Comparison of ENCODE assay signal across 8 cellular contexts in the genomic region with DNA sequence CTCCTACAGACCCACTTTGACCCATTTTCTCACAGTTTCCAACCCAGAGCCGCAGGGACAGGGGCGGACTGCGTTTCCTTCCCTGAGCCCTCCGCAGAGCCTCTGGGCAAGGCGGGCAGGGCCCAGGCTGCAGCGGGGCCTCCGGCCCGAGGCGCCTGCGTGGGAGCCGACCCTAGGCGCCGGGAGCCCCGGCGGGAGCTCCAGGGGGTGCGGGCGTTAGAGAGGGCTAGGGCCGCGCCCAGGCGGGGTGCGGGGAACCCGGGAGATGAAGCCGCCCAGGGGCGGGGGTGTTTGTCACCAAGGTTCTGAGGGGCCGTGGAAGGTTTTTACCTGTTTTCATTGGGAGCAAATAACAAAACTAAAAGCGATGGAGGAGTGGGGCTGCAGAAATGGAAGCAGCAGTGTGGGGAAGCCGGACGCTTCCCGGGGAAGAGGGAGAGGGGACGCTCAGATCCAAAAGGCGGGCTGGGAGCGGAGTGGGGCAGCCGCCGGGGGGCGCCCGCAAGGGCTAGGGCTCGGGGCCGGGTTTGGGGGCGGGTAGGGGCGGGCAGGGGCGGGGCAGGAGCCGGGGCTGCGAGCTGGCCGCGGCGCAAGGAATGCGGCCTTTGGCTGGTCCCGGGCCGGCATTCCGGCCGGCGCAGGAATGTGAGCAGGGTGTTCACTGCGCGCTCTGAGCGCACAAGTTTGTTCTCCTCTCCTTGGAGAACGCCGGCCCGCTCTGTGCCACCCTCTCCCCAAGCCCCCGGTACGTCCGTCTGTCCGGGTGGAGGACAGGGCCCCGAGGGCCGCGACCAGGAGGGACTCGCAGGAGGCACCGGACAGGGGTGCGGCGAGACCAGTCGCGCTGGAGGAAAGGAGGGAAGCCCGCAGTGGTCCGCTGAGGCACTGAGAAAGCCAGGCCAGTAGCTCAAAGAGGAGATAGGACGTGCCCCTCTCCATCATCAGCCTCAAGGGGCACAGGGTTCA.
DNase-seq lines count a peak whose midpoint lies in the region; ATAC-seq and TF ChIP-seq lines count a peak whose summit lies in the region.

No MANE protein-coding gene starts in this region.

- 24% methylated on average over 52 of the region's 74 CpGs for WGBS in smooth muscle cell (ENCODE audit: low lambda C conversion rate)

- DNase-seq in breast epithelium (ENCODE audit: low spot score in 2 of 2) (peak; percentile 70 to 76), iPS-NIHi7 (ENCODE audit: extremely low spot score) (peak; percentile 88), smooth muscle cell (lab: John Stamatoyannopoulos, UW; ENCODE audit: unreplicated experiment) (no peak), OCI-M2 (lab: John Stamatoyannopoulos, UW; ENCODE audit: unreplicated experiment) (no peak), cortex of kidney (lab: John Stamatoyannopoulos, UW) (no peak)
- DNase-seq in stimulated activated CD4-positive, alpha-beta T cell treated with anti-CD3 and anti-CD28 coated beads, Interleukin-15, amount 100 ng/mL, for 24 hours, result no peak

- peak overlapping the region; percentile 88 to 94 for H3K27ac ChIP-seq in breast epithelium
- peak overlapping the region; percentile 59 for H3K27ac ChIP-seq in smooth muscle cell (ENCODE audit: low read depth)

- H3K79me2 ChIP-seq in smooth muscle cell (ENCODE audit: low read depth), result no peaks in the 10 kb centered on the region

- peaks cover 38% of the 10 kb centered on the region for H3F3A ChIP-seq in smooth muscle cell (ENCODE audit: low read depth)

- ATAC-seq in HG02610 (IDR thresholded peaks at IDR 0.05; ENCODE audit: unreplicated experiment), result peak; percentile 17
- ATAC-seq in HG03469 (IDR thresholded peaks at IDR 0.05; ENCODE audit: unreplicated experiment), result no peak

- H3K4me1 ChIP-seq in breast epithelium (peaks cover 3 to 18% of the 10 kb centered on the region in 2 donors), smooth muscle cell (ENCODE audit: low read depth) (peaks cover 26% of the 10 kb centered on the region)

- H4K20me1 ChIP-seq in smooth muscle cell (ENCODE audit: low read depth), result no peaks in the 10 kb centered on the region

- H3K4me2 ChIP-seq in smooth muscle cell, result peak overlapping the region; percentile 98

- H3K27me3 ChIP-seq in breast epithelium (no peaks in the 10 kb centered on the region), smooth muscle cell (ENCODE audit: low read depth) (no peaks in the 10 kb centered on the region)

- H3K9me3 ChIP-seq in breast epithelium (no peaks in the 10 kb centered on the region), smooth muscle cell (replicated peaks; ENCODE audit: low read depth) (no peaks in the 10 kb centered on the region)

- H3K36me3 ChIP-seq in breast epithelium (no peaks in the 10 kb centered on the region), smooth muscle cell (ENCODE audit: low read depth) (no peaks in the 10 kb centered on the region)

- TF ChIP-seq CTCF in breast epithelium (IDR thresholded peaks at IDR 0.05) (no peak), smooth muscle cell (IDR thresholded peaks at IDR 0.05; ENCODE audit: borderline replicate concordance, insufficient read depth, poor library complexity, severe bottlenecking) (peak; percentile 30)

- intact Hi-C loops in breast epithelium (cut with DNase I; ENCODE audit: low total_unique reads), result loop anchor here (5.0 kb wide), 1 partner anchor 159 kb away; no protein-coding TSS in a partner anchor

- TF ChIP-seq POLR2A in breast epithelium (IDR thresholded peaks at IDR 0.05), result no peak

- H3K4me3 ChIP-seq in breast epithelium (peak overlapping the region; percentile 51 to 68 (median 55)), smooth muscle cell (peak overlapping the region; percentile 56)

- H3K9ac ChIP-seq in smooth muscle cell (ENCODE audit: low read depth), result peak overlapping the region; percentile 79

- peak overlapping the region; percentile 91 for H2AFZ ChIP-seq in smooth muscle cell (ENCODE audit: low read depth)

Comparison
In these comparisons a context has a peak if more than half of its experiments do, and no peak if none do; other contexts are left out.
1. DNase-seq: peak in breast epithelium (2 of 2) and iPS-NIHi7 (single experiment); none in smooth muscle cell (single experiment), OCI-M2 (single experiment), stimulated activated CD4-positive, alpha-beta T cell treated with anti-CD3 and anti-CD28 coated beads, Interleukin-15, amount 100 ng/mL, for 24 hours (single experiment) and cortex of kidney (single experiment).